ENCODE assay signal across 1 cellular context in genomic region chr13:110617326-110618072, GRCh38.
TF ChIP-seq lines count a peak whose summit lies in the region.

No MANE protein-coding gene starts in this region.

TF ChIP-seq in HepG2, 621 proteins besides CTCF, POLR2A, EP300 and RAD21 (continued from another document):
- TF ChIP-seq ERF (CRISPR knock-in tag; IDR thresholded peaks at IDR 0.05), result no peak
- no peak for TF ChIP-seq ZNF768 (CRISPR knock-in tag; IDR thresholded peaks at IDR 0.05)
- TF ChIP-seq ZNF720 (CRISPR knock-in tag; IDR thresholded peaks at IDR 0.05), result no peak
- no peak for TF ChIP-seq ZNF580 (CRISPR knock-in tag; IDR thresholded peaks at IDR 0.05; ENCODE audit: borderline replicate concordance, low read depth)
- no peak for TF ChIP-seq ZIK1 (CRISPR knock-in tag; IDR thresholded peaks at IDR 0.05; ENCODE audit: borderline replicate concordance, low read depth)
- no peak for TF ChIP-seq RCOR2 (CRISPR knock-in tag; IDR thresholded peaks at IDR 0.05)
- TF ChIP-seq MBD4 (IDR thresholded peaks at IDR 0.05; ENCODE audit: borderline replicate concordance, low read length), result no peak
- no peak for TF ChIP-seq ELF3 (CRISPR knock-in tag; IDR thresholded peaks at IDR 0.05)
- TF ChIP-seq CSRNP2 (CRISPR knock-in tag; conservative IDR thresholded peaks at IDR 0.05; ENCODE audit: low read depth), result no peak
- no peak for TF ChIP-seq BCL3 (CRISPR knock-in tag; IDR thresholded peaks at IDR 0.05)
- TF ChIP-seq TGIF2 (CRISPR knock-in tag; IDR thresholded peaks at IDR 0.05), result no peak
- no peak for TF ChIP-seq THYN1 (CRISPR knock-in tag; IDR thresholded peaks at IDR 0.05; ENCODE audit: borderline replicate concordance, low read depth)
- TF ChIP-seq ZNF816 (CRISPR knock-in tag; IDR thresholded peaks at IDR 0.05; ENCODE audit: borderline replicate concordance), result no peak
- no peak for TF ChIP-seq ZNF562 (CRISPR knock-in tag; IDR thresholded peaks at IDR 0.05; ENCODE audit: borderline replicate concordance)
- TF ChIP-seq SOX13 (IDR thresholded peaks at IDR 0.05), result no peak
- TF ChIP-seq SOX13 (CRISPR knock-in tag; conservative IDR thresholded peaks at IDR 0.05 in 1 of 2, IDR thresholded peaks at IDR 0.05 in 1 of 2), result peak in 1 of 2 experiments; percentile 10; a peak in 1 of 4 replicates
- no peak for TF ChIP-seq AFF4 (CRISPR knock-in tag; IDR thresholded peaks at IDR 0.05)
- peak; percentile 37; the same call in 1 of the 2 replicates for TF ChIP-seq FOXK1 (CRISPR knock-in tag; IDR thresholded peaks at IDR 0.05; ENCODE audit: borderline replicate concordance, low read depth)
- TF ChIP-seq MLLT10 (CRISPR knock-in tag; IDR thresholded peaks at IDR 0.05), result no peak
